19 cellular contexts compared by ENCODE assay signal in genomic region chr1:113983826-113984225, GRCh38. TPM values are rescaled to one million over a fixed set of nuclear protein-coding genes. Genes with fewer than 3 reads are reported as not detected.
A peak's percentile ranks its signal among the peaks of the same experiment; 100 is the strongest.
DNase-seq lines count a peak whose midpoint lies in the region; ATAC-seq and TF ChIP-seq lines count a peak whose summit lies in the region.
"Had no signal": no experiment of that assay in that cellular context is flagged by ENCODE, and none has a peak within 500 bp of the region (broad histone marks: within the 10 kb centered on the region; RNA-seq: fewer than 3 reads in every experiment).

No MANE protein-coding gene starts in this region.

- H3K4me3 Mint-ChIP-seq in type B pancreatic cell = no peak overlapping the region
- H3K4me3 Mint-ChIP-seq: activated T-helper 17 cell treated with anti-CD3 and anti-CD28 coated beads, Interleukin-2, amount 50 U/mL, for 72 hours; CD8-positive, alpha-beta T cell; memory B cell; T-helper 1 cell treated with Interleukin-12 subunit alpha and Interleukin-12 subunit beta and Interleukin-4 antibody, amounts not matched to agents 30 μg/mL and 1 μg/mL, for 36 hours had no signal

- H3K27ac ChIP-seq in foreskin keratinocyte (no peak overlapping the region), psoas muscle (peak overlapping the region; percentile 85), upper lobe of right lung (peak overlapping the region; percentile 66)
- H3K27ac ChIP-seq: neutrophil had no signal

- 49 to 83% (median 58%) methylated on average over 7 of the region's 7 CpGs for WGBS in psoas muscle, 3 donors

- ATAC-seq in foreskin keratinocyte (no peak), psoas muscle (no peak), upper lobe of right lung (no peak), HG02642 (IDR thresholded peaks at IDR 0.05; ENCODE audit: poor library complexity, unreplicated experiment) (no peak)
- ATAC-seq: activated T-helper 17 cell treated with anti-CD3 and anti-CD28 coated beads, Interleukin-2, amount 50 U/mL, for 72 hours; CD8-positive, alpha-beta T cell had no signal

- H3K27me3 ChIP-seq in foreskin keratinocyte = no peaks in the 10 kb centered on the region
- H3K27me3 ChIP-seq in psoas muscle (ENCODE audit: insufficient read depth in 3 of 3, low read length in 2 of 3) = no peaks in the 10 kb centered on the region
- no peaks in the 10 kb centered on the region for H3K27me3 ChIP-seq in upper lobe of right lung
- H3K27me3 ChIP-seq: thyroid gland had no signal

- peak; percentile 7 for DNase-seq in NCI-H510A treated with DMSO at 0.1 percent for 48 hours (lab: John Stamatoyannopoulos, UW)
- DNase-seq in NCI-H510A (lab: John Stamatoyannopoulos, UW) = no peak
- peak; percentile 75 to 89 for DNase-seq in foreskin keratinocyte
- DNase-seq in psoas muscle = no peak
- DNase-seq in upper lobe of right lung = no peak
- no peak for DNase-seq in type B pancreatic cell (ENCODE audit: extremely low spot score, unreplicated experiment)
- DNase-seq in GM13976 (ENCODE audit: low spot score) = no peak
- DNase-seq: activated CD4-positive, CD25-positive, alpha-beta regulatory T cell; CD8-positive, alpha-beta T cell; NCI-H1436 treated with DMSO at 0.1 percent for 48 hours; NCI-H345; stimulated activated CD4-positive, alpha-beta T cell treated with anti-CD3 and anti-CD28 coated beads, Interleukin-4, amount 100 ng/mL, for 24 hours; stimulated activated CD8-positive, alpha-beta memory T cell treated with anti-CD3 and anti-CD28 coated beads, Interleukin-4, amount 100 ng/mL, for 48 hours; thyroid gland had no signal

- no peak overlapping the region for H3K27ac Mint-ChIP-seq in type B pancreatic cell
- H3K27ac Mint-ChIP-seq: activated T-helper 17 cell treated with anti-CD3 and anti-CD28 coated beads, Interleukin-2, amount 50 U/mL, for 72 hours; CD8-positive, alpha-beta T cell; memory B cell; T-helper 1 cell treated with Interleukin-12 subunit alpha and Interleukin-12 subunit beta and Interleukin-4 antibody, amounts not matched to agents 30 μg/mL and 1 μg/mL, for 36 hours had no signal

- TF ChIP-seq CTCF in foreskin keratinocyte (conservative IDR thresholded peaks at IDR 0.05) = no peak
- TF ChIP-seq CTCF in psoas muscle (IDR thresholded peaks at IDR 0.05) = no peak
- TF ChIP-seq CTCF in upper lobe of right lung (IDR thresholded peaks at IDR 0.05) = no peak
- TF ChIP-seq CTCF in type B pancreatic cell (conservative IDR thresholded peaks at IDR 0.05) = no peak
- TF ChIP-seq CTCF in GM13976 (IDR thresholded peaks at IDR 0.05; ENCODE audit: borderline replicate concordance, control extremely low read depth, extremely low read depth, insufficient read depth, missing control alignments) = no peak

- H3K9me3 Mint-ChIP-seq in type B pancreatic cell = peaks cover 5% of the 10 kb centered on the region
- H3K9me3 Mint-ChIP-seq: activated T-helper 17 cell treated with anti-CD3 and anti-CD28 coated beads, Interleukin-2, amount 50 U/mL, for 72 hours; CD8-positive, alpha-beta T cell; memory B cell; T-helper 1 cell treated with Interleukin-12 subunit alpha and Interleukin-12 subunit beta and Interleukin-4 antibody, amounts not matched to agents 30 μg/mL and 1 μg/mL, for 36 hours had no signal

- intact Hi-C loops in psoas muscle (cut with DNase I) = loop anchor here (5.0 to 10.0 kb wide), 5 partner anchors 43 to 233 kb away; partner anchors contain the start of gene SYT6 (in 1 of the 2)
- intact Hi-C loops in upper lobe of right lung (cut with DNase I) = loop anchor here (5.0 kb wide), 1 partner anchor 298 kb away; no protein-coding TSS in a partner anchor

- in situ Hi-C loops in GM13976 (cut with MboI; ENCODE audit: low sequenced_read_pairs, unreplicated experiment) = loop anchor here (10.0 kb wide), 1 partner anchor 291 kb away; no protein-coding TSS in a partner anchor

- no peaks in the 10 kb centered on the region for H3K9me3 ChIP-seq in psoas muscle
- no peaks in the 10 kb centered on the region for H3K9me3 ChIP-seq in upper lobe of right lung
- H3K9me3 ChIP-seq: neutrophil, thyroid gland had no signal

- no peaks in the 10 kb centered on the region for H3K27me3 Mint-ChIP-seq in type B pancreatic cell
- H3K27me3 Mint-ChIP-seq: activated T-helper 17 cell treated with anti-CD3 and anti-CD28 coated beads, Interleukin-2, amount 50 U/mL, for 72 hours had no signal

- peaks cover 12% of the 10 kb centered on the region for H3K36me3 Mint-ChIP-seq in type B pancreatic cell

- H3K4me3 ChIP-seq in psoas muscle (peak overlapping the region; percentile 61), upper lobe of right lung (no peak overlapping the region)
- H3K4me3 ChIP-seq: thyroid gland had no signal

- H3K36me3 ChIP-seq in psoas muscle (ENCODE audit: insufficient read depth in 1 of 2, low read depth in 1 of 2) = no peaks in the 10 kb centered on the region
- H3K36me3 ChIP-seq in upper lobe of right lung = no peaks in the 10 kb centered on the region
- H3K36me3 ChIP-seq: thyroid gland had no signal

- peaks cover 17% of the 10 kb centered on the region for H3K4me1 ChIP-seq in foreskin keratinocyte
- peaks cover 10% of the 10 kb centered on the region for H3K4me1 ChIP-seq in psoas muscle
- H3K4me1 ChIP-seq in upper lobe of right lung = peaks cover 14% of the 10 kb centered on the region

- peaks cover 58% of the 10 kb centered on the region for H3K4me1 Mint-ChIP-seq in type B pancreatic cell (ENCODE audit: unreplicated experiment)

RNA-seq across cellular contexts. Expression of gene OLFML3, which starts 4.6 kb away (rescaled TPM):
- total RNA-seq in foreskin keratinocyte (10.6 and 11.1 TPM in 2 replicates), psoas muscle (10 to 100 TPM in 2 of 4 donors, 1 to 10 TPM in 2; 8.2 to 15.8 (median 10.7) TPM), upper lobe of right lung (43.5 TPM), type B pancreatic cell (ENCODE audit: low replicate concordance) (7.5 and 30.5 TPM in 2 replicates)
- polyA plus RNA-seq in foreskin keratinocyte (13.0 and 14.2 TPM in 2 replicates), psoas muscle (10 to 100 TPM in 1 of 3 donors, 1 to 10 TPM in 2; 6.4 to 13.5 (median 9.9) TPM)

RNA-seq across cellular contexts. Expression of gene HIPK1, which starts 54.7 kb away (rescaled TPM):
- total RNA-seq in foreskin keratinocyte = 25.7 and 27.0 TPM in 2 replicates
- 4.7 and 6.1 TPM in 2 replicates for polyA plus RNA-seq in foreskin keratinocyte
- 10 to 100 TPM; 56.0 to 80.6 (median 65.3) TPM for total RNA-seq in psoas muscle
- 10 to 100 TPM; 16.8 to 56.0 (median 18.4) TPM for polyA plus RNA-seq in psoas muscle
- total RNA-seq in upper lobe of right lung = 77.8 TPM
- total RNA-seq in type B pancreatic cell (ENCODE audit: low replicate concordance) = 49.9 and 62.0 TPM in 2 replicates

Comparison
In these comparisons a context has a peak if more than half of its experiments do, and no peak if none do; other contexts are left out.
1. DNase-seq: peak in NCI-H510A treated with DMSO at 0.1 percent for 48 hours (single experiment) and foreskin keratinocyte (2 of 2); none in NCI-H510A (single experiment), psoas muscle (0 of 2), upper lobe of right lung (single experiment), type B pancreatic cell (single experiment) and GM13976 (single experiment).